Comparison of ENCODE assay signal across 25 cellular contexts in the genomic region with DNA sequence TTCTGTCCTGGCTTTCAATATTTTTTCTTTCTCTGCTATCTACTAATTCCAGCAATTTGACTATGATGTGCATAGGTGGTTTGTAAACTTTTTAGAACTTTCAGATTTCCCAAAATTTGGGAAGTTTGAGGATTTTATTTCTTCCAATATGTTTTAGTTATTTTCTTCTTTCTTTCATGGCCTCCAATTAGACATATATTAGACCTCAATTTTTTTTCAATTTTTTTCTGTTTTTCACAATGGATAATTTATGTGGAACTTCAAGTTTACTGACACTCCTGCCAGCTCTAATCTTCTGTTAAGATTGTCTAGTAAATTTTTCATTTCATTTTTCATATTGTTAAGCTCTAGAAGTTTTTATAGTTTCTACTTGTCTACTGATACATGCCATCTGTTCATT.
"Had no signal": no experiment of that assay in that cellular context is flagged by ENCODE, and none has a peak within 500 bp of the region (broad histone marks: within the 10 kb centered on the region; RNA-seq: fewer than 3 reads in every experiment).

No MANE protein-coding gene starts in this region.

- H3K27ac ChIP-seq: stomach, suprapubic skin, testis, thoracic aorta, thyroid gland, tibial artery, tibial nerve, transverse colon, upper lobe of left lung, upper lobe of right lung, uterus, vagina had no signal

- DNase-seq: stimulated activated CD4-positive, alpha-beta T cell treated with anti-CD3 and anti-CD28 coated beads, Interleukin-2, amount 100 ng/mL, for 48 hours; stimulated activated CD4-positive, alpha-beta T cell treated with anti-CD3 and anti-CD28 coated beads, Interleukin-4, amount 100 ng/mL, for 1 hour; stimulated activated CD4-positive, alpha-beta T cell treated with anti-CD3 and anti-CD28 coated beads, Interleukin-4, amount 100 ng/mL, for 24 hours; stimulated activated CD4-positive, alpha-beta T cell treated with anti-CD3 and anti-CD28 coated beads, Interleukin-4, amount 100 ng/mL, for 4 hours; stimulated activated naive B cell treated with anti-CD40 and anti-IgM and Interleukin-4, amounts not matched to agents 10 μg/mL and 1 μg/mL and 100 μg/mL, for 72 hours; stimulated activated naive CD4-positive, alpha-beta T cell; stimulated activated naive CD4-positive, alpha-beta T cell treated with Interleukin-2 at 50 U/mL for 16 hours; stimulated activated naive CD8-positive, alpha-beta T cell treated with anti-CD3 and anti-CD28 coated beads, Interleukin-15, amount 100 ng/mL, for 72 hours; stimulated activated naive CD8-positive, alpha-beta T cell treated with anti-CD3 and anti-CD28 coated beads, Interleukin-15, Interleukin-2, amounts not matched to agents 100 U/mL and 50 U/mL, for 24 hours; stomach; substantia nigra; testis; thyroid gland; tibial artery; transverse colon; trophoblast cell; upper lobe of left lung; upper lobe of right lung; uterus had no signal

- H3K27me3 ChIP-seq: stomach, suprapubic skin, testis, thyroid gland, tibial artery, tibial nerve, transverse colon, upper lobe of left lung, upper lobe of right lung, uterus, vagina had no signal

- H3K4me1 ChIP-seq: stomach, suprapubic skin, testis, thyroid gland, tibial artery, tibial nerve, transverse colon, upper lobe of left lung, upper lobe of right lung, uterus, vagina had no signal

- H3K4me3 ChIP-seq: stomach, suprapubic skin, testis, thoracic aorta, thyroid gland, tibial artery, tibial nerve, transverse colon, upper lobe of left lung, upper lobe of right lung, uterus, vagina had no signal

- H3K9me3 ChIP-seq: suprapubic skin, testis, thyroid gland had no signal

- H3K36me3 ChIP-seq: stomach, suprapubic skin, thyroid gland, tibial artery, tibial nerve, transverse colon, upper lobe of left lung, upper lobe of right lung, uterus, vagina had no signal

- ATAC-seq: stimulated activated effector memory CD8-positive, alpha-beta T cell treated with anti-CD3 and anti-CD28 coated beads, Interleukin-12 subunit alpha, Interleukin-12 subunit beta, amount 100 ng/mL, for 72 hours; stimulated activated memory B cell treated with anti-CD40 and anti-IgM and Interleukin-4, amounts not matched to agents 10 μg/mL and 1 μg/mL and 100 μg/mL, for 72 hours; stimulated activated naive B cell treated with anti-CD40 and anti-IgM and Interleukin-4, amounts not matched to agents 10 μg/mL and 1 μg/mL and 100 μg/mL, for 72 hours; stimulated activated naive CD8-positive, alpha-beta T cell treated with anti-CD3 and anti-CD28 coated beads, Interleukin-15, amount 100 ng/mL, for 72 hours; stimulated activated naive CD8-positive, alpha-beta T cell treated with anti-CD3 and anti-CD28 coated beads, Interleukin-15, Interleukin-2, amounts not matched to agents 100 U/mL and 50 U/mL, for 24 hours; upper lobe of right lung had no signal
